18 cellular contexts compared by ENCODE assay signal in genomic region chr13:45456196-45456972, GRCh38. TPM values are rescaled to one million over a fixed set of nuclear protein-coding genes. Genes with fewer than 3 reads are reported as not detected.
DNase-seq lines count a peak whose midpoint lies in the region; ATAC-seq and TF ChIP-seq lines count a peak whose summit lies in the region.
"Had no signal": no experiment of that assay in that cellular context is flagged by ENCODE, and none has a peak within 500 bp of the region (broad histone marks: within the 10 kb centered on the region; RNA-seq: fewer than 3 reads in every experiment).

No MANE protein-coding gene starts in this region.

- TF ChIP-seq POLR2A in uterus (IDR thresholded peaks at IDR 0.05) (no peak), spleen (IDR thresholded peaks at IDR 0.05) (no peak)

- DNase-seq in EH (ENCODE audit: low read depth) (peak; percentile 66), SJSA1 (ENCODE audit: low read depth in 1 of 2, low spot score in 2 of 2) (peak; percentile 53 to 68), epithelial cell of esophagus (ENCODE audit: low read depth) (peak; percentile 94), mucosa of descending colon (no peak), uterus (no peak), cardiac septum (ENCODE audit: low spot score) (no peak), spleen (no peak)
- DNase-seq: activated CD4-positive, alpha-beta T cell treated with anti-CD3 and anti-CD28 coated beads for 48 hours; AML-193; cerebellar nuclear complex; NCI-H1436 treated with DMSO at 0.1 percent for 48 hours; SHP77; stimulated activated CD4-positive, alpha-beta T cell treated with anti-CD3 and anti-CD28 coated beads, Interleukin-12 subunit alpha, Interleukin-12 subunit beta, amount 100 ng/mL, for 4 hours; stimulated activated naive CD8-positive, alpha-beta T cell treated with anti-CD3 and anti-CD28 coated beads, Interleukin-15, amount 100 ng/mL, for 72 hours; T-helper 9 cell had no signal

- 87 to 97% (median 94%) methylated on average over 2 of the region's 2 CpGs for WGBS in spleen, 5 donors

- no peak overlapping the region for H3K4me3 ChIP-seq in SJSA1
- no peak overlapping the region for H3K4me3 ChIP-seq in epithelial cell of esophagus (ENCODE audit: low read length)
- H3K4me3 ChIP-seq in mucosa of descending colon = no peak overlapping the region
- H3K4me3 ChIP-seq in uterus = no peak overlapping the region
- no peak overlapping the region for H3K4me3 ChIP-seq in spleen
- H3K4me3 ChIP-seq: hepatocyte had no signal

- H3K36me3 ChIP-seq in SJSA1 (no peaks in the 10 kb centered on the region), mucosa of descending colon (ENCODE audit: low read depth) (no peaks in the 10 kb centered on the region), uterus (no peaks in the 10 kb centered on the region), spleen (no peaks in the 10 kb centered on the region)

- H3K27ac ChIP-seq in SJSA1 (peak overlapping the region; percentile 95), uterus (no peak overlapping the region), spleen (no peak overlapping the region)
- H3K27ac ChIP-seq: hepatocyte had no signal

- TF ChIP-seq CTCF in epithelial cell of esophagus (IDR thresholded peaks at IDR 0.05; ENCODE audit: insufficient read depth, low read depth, low read length, missing control alignments) = no peak
- no peak for TF ChIP-seq CTCF in mucosa of descending colon (IDR thresholded peaks at IDR 0.05)
- TF ChIP-seq CTCF in uterus (IDR thresholded peaks at IDR 0.05) = no peak
- no peak for TF ChIP-seq CTCF in spleen (IDR thresholded peaks at IDR 0.05 in 8 of 11, conservative IDR thresholded peaks at IDR 0.05 in 3 of 11)

- no peaks in the 10 kb centered on the region for H3K27me3 ChIP-seq in SJSA1 (replicated peaks)
- H3K27me3 ChIP-seq in uterus = no peaks in the 10 kb centered on the region
- H3K27me3 ChIP-seq in spleen (replicated peaks in 1 of 7) = no peaks in the 10 kb centered on the region
- H3K27me3 ChIP-seq: hepatocyte had no signal

- H3K9me3 ChIP-seq in SJSA1 (replicated peaks) = peaks cover 6% of the 10 kb centered on the region
- H3K9me3 ChIP-seq in mucosa of descending colon = peaks cover 9% of the 10 kb centered on the region
- no peaks in the 10 kb centered on the region for H3K9me3 ChIP-seq in uterus
- peaks cover 0 to 22% (median 14%) of the 10 kb centered on the region in 8 donors for H3K9me3 ChIP-seq in spleen

- ATAC-seq in mucosa of descending colon = peak; percentile 62
- ATAC-seq in GM19324 (IDR thresholded peaks at IDR 0.05; ENCODE audit: low FRiP score, unreplicated experiment) = no peak
- ATAC-seq: left lobe of liver; stimulated activated naive CD8-positive, alpha-beta T cell treated with anti-CD3 and anti-CD28 coated beads, Interleukin-15, amount 100 ng/mL, for 72 hours had no signal

- peaks cover 29% of the 10 kb centered on the region for H3K4me1 ChIP-seq in SJSA1 (replicated peaks)
- H3K4me1 ChIP-seq in mucosa of descending colon (ENCODE audit: low read depth) = no peaks in the 10 kb centered on the region
- no peaks in the 10 kb centered on the region for H3K4me1 ChIP-seq in uterus
- no peaks in the 10 kb centered on the region for H3K4me1 ChIP-seq in spleen

- intact Hi-C loops in mucosa of descending colon (cut with DNase I, micrococcal nuclease) = no loop called here
- intact Hi-C loops in uterus (cut with DNase I; ENCODE audit: low total_unique reads) = no loop called here
- intact Hi-C loops in cardiac septum (cut with DNase I) = no loop called here
- intact Hi-C loops in spleen (cut with DNase I; ENCODE audit: low total_unique reads) = no loop called here

RNA-seq across cellular contexts. Expression of gene COG3, which starts 8.4 kb away (rescaled TPM):
- total RNA-seq in SJSA1 (2014; rRNA removed; shearing (Covaris generic)) = 23.3 and 24.5 TPM in 2 replicates
- 10 to 100 TPM; 37.0 to 51.3 (median 47.2) TPM for total RNA-seq in mucosa of descending colon
- total RNA-seq in uterus = 10 to 100 TPM; 26.2 to 57.4 (median 36.5) TPM
- 16.5 TPM for total RNA-seq in cardiac septum
- total RNA-seq in spleen = 10 to 100 TPM; 29.2 to 99.2 (median 38.2) TPM
- polyA plus RNA-seq in spleen = 10 to 100 TPM; 12.3 to 15.1 (median 12.8) TPM

RNA-seq across cellular contexts. Expression of gene SLC25A30, which starts 38.2 kb away (rescaled TPM):
- 6.7 and 10.2 TPM in 2 replicates for total RNA-seq in SJSA1 (2014; rRNA removed; shearing (Covaris generic))
- total RNA-seq in mucosa of descending colon (10 to 100 TPM; 10.5 to 20.0 (median 13.6) TPM), uterus (10 to 100 TPM in 3 of 4 donors, 1 to 10 TPM in 1; 8.2 to 30.5 (median 22.2) TPM), cardiac septum (83.4 TPM), spleen (10 to 100 TPM; 16.6 to 31.9 (median 23.5) TPM)
- 10 to 100 TPM in 1 of 3 donors, 1 to 10 TPM in 2; 5.9 to 14.8 (median 6.7) TPM for polyA plus RNA-seq in spleen

Comparison
In these comparisons a context has a peak if more than half of its experiments do, and no peak if none do; other contexts are left out.
1. DNase-seq: peak in EH (single experiment), SJSA1 (2 of 2) and epithelial cell of esophagus (single experiment); none in mucosa of descending colon (0 of 3), uterus (0 of 2), cardiac septum (single experiment) and spleen (single experiment).